Comparison of ENCODE assay signal across 8 cellular contexts in the genomic region with DNA sequence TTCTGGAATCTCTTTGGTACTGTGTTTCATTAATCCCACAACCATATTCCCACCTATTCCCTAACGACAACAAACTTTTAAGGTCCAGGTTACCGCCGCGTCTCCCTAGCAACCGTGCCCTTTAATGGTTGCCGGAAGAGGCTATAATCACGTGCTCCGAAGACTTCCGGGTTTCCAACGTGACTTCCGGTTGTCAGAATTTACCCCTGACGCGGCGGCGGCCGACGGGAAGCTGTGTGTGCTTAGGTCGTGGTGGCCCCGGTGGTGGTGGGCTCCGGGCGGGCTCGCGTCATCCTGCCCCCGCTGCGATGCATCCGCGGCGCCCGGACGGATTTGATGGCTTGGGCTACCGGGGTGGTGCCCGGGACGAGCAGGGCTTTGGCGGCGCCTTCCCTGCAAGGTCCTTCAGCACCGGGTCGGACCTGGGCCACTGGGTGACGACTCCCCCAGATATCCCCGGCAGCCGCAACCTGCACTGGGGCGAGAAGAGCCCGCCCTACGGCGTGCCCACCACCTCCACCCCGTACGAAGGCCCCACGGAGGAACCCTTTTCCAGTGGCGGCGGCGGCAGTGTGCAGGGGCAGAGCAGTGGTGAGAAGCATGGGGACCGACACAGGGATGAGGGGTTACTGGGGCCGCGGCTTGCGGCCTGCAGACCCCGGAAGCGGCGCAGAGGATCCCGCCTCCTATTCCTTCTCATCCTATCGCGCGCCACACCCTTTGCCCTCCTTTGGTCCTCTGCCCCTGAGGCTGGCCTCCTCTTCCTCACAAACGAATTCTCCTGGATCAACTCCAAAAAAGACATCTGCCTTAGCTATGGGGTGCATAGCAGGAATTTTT. TPM values are rescaled to one million over a fixed set of nuclear protein-coding genes. Genes with fewer than 3 reads are reported as not detected.
DNase-seq lines count a peak whose midpoint lies in the region; ATAC-seq and TF ChIP-seq lines count a peak whose summit lies in the region.

SLC25A46 (plus strand) TSS at position 196 of the 840 bp plus-strand sequence; CDS start at position 309, 113 bp downstream.

- H3K36me3 ChIP-seq in HUES64 (ENCODE audit: insufficient read depth, low read length) = peaks cover 5% of the 10 kb centered on the region; the same call in 1 of the 2 replicates
- H3K36me3 ChIP-seq in mucosa of descending colon (ENCODE audit: low read depth) = no peaks in the 10 kb centered on the region

- no peak for TF ChIP-seq CTCF in mucosa of descending colon (IDR thresholded peaks at IDR 0.05)

- intact Hi-C loops in mucosa of descending colon (cut with DNase I, micrococcal nuclease) = no loop called here

- peaks cover 34% of the 10 kb centered on the region; the same call in 1 of the 2 replicates for H3K27me3 ChIP-seq in HUES64 (ENCODE audit: insufficient read depth, low read length)

- under 1% methylated on average over 62 of the region's 62 CpGs for WGBS in HUES64

- H3K27ac ChIP-seq in HUES64 (ENCODE audit: low read depth, low read length) (0 out of 2 replicates have a peak within 1 kb of the TSS, but pooled peaks have one; percentile 41), epithelial cell of prostate (peak within 1 kb of the TSS; percentile 59)

- ATAC-seq in GM21447 (IDR thresholded peaks at IDR 0.05; ENCODE audit: unreplicated experiment) (peak; percentile 96), mucosa of descending colon (peak; percentile 96)

- H3K9ac ChIP-seq in HUES64 (ENCODE audit: low read depth, low read length) = peak within 1 kb of the TSS; percentile 65

- H3K4me1 ChIP-seq in HUES64 (ENCODE audit: insufficient read depth, low read length) (no peaks in the 10 kb centered on the region), mucosa of descending colon (ENCODE audit: low read depth) (peaks cover 10% of the 10 kb centered on the region)

- H3K4me3 ChIP-seq in HUES64 (ENCODE audit: low read length) = peak within 1 kb of the TSS; percentile 79
- peak within 1 kb of the TSS; percentile 94 for H3K4me3 ChIP-seq in mucosa of descending colon

- H3K9me3 ChIP-seq in HUES64 (ENCODE audit: insufficient read depth, low read depth, low read length) (no peaks in the 10 kb centered on the region), mucosa of descending colon (no peaks in the 10 kb centered on the region)

- DNase-seq in D341Med (ENCODE audit: low spot score) = peak; percentile 88
- peak; percentile 91 for DNase-seq in OCI-M1 (lab: John Stamatoyannopoulos, UW)
- DNase-seq in activated T-cell treated with anti-CD3 and anti-CD28 coated beads for 4 hours = peak; percentile 79
- DNase-seq in epithelial cell of prostate (ENCODE audit: low read depth, low spot score) = peak; percentile 29
- peak; percentile 89 to 94 (median 91) for DNase-seq in mucosa of descending colon
- peak; percentile 74 to 76 for DNase-seq in stimulated activated CD8-positive, alpha-beta memory T cell treated with anti-CD3 and anti-CD28 coated beads, Interleukin-4, amount 100 ng/mL, for 4 hours (ENCODE audit: low read depth in 2 of 2, low spot score in 1 of 2)

RNA-seq across cellular contexts. Expression of gene SLC25A46, which starts in this region (rescaled TPM):
- 18.1 TPM for polyA plus RNA-seq in HUES64 (2013, experiment 1 of 2)
- polyA plus RNA-seq in HUES64 (2013, experiment 2 of 2) = 19.1 TPM
- total RNA-seq in mucosa of descending colon = 10 to 100 TPM; 49.1 to 52.5 (median 49.5) TPM

Comparison
In these comparisons a context has a peak if more than half of its experiments do, and no peak if none do; other contexts are left out.
1. Peak in every context shown above with its lines: DNase-seq, ATAC-seq, H3K4me3 ChIP-seq and H3K27ac ChIP-seq.
2. DNase-seq: peak in every context shown above with its lines; median percentile 91 in OCI-M1; 91 in mucosa of descending colon; 88 in D341Med; 79 in activated T-cell treated with anti-CD3 and anti-CD28 coated beads for 4 hours; 75 in stimulated activated CD8-positive, alpha-beta memory T cell treated with anti-CD3 and anti-CD28 coated beads, Interleukin-4, amount 100 ng/mL, for 4 hours; 29 in epithelial cell of prostate.